In the genomic region with DNA sequence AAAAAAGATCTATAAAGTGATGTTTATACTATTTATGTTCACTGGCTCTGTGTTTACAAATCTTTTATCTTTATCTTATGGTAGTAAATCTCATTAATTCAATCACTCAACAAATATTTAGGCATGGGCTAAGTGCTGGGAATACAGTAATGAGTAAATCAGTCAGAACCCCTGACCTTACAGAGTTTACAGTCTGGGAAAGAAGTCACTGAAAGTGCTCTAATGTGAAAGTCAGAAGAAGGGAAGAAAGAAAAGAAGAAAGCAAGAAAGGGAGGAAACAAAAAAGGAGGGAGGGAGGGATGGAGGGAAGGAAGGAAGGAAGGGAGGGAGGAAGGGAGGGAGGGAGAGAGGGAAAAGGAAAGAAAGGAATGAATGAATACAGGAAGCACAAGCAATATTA, we compare ENCODE assay signal across 17 cellular contexts.
DNase-seq lines count a peak whose midpoint lies in the region; TF ChIP-seq lines count a peak whose summit lies in the region.
"Had no signal": no experiment of that assay in that cellular context is flagged by ENCODE, and none has a peak within 500 bp of the region (broad histone marks: within the 10 kb centered on the region; RNA-seq: fewer than 3 reads in every experiment).

No MANE protein-coding gene starts in this region.

- H3K27ac Mint-ChIP-seq in brain = peak overlapping the region in 1 of 5 experiments; percentile 19
- H3K27ac Mint-ChIP-seq: B cell; CD4-positive, alpha-beta T cell; HFFc6 had no signal

- peak; percentile 6 for DNase-seq in NCI-H69 (lab: John Stamatoyannopoulos, UW)
- peak; percentile 42 for DNase-seq in medulla oblongata (ENCODE audit: extremely low spot score)
- no peak for DNase-seq in WERI-Rb-1
- no peak for DNase-seq in posterior vena cava (ENCODE audit: low spot score)
- no peak for DNase-seq in hepatocyte (ENCODE audit: low spot score)
- DNase-seq: C1 segment of cervical spinal cord; Calu3; CD4-positive, alpha-beta T cell; DMS 273 treated with DMSO at 0.1 percent for 48 hours; DND-41; GDM1; HFFc6 had no signal

- H3K4me3 ChIP-seq in WERI-Rb-1 (ENCODE audit: low read depth, low read length) (no peak overlapping the region), hepatocyte (no peak overlapping the region)
- H3K4me3 ChIP-seq: HAP-1 had no signal

- intact Hi-C loops in posterior vena cava (cut with DNase I) = no loop called here

- no peaks in the 10 kb centered on the region for H3K9me3 Mint-ChIP-seq in brain
- H3K9me3 Mint-ChIP-seq: CD4-positive, alpha-beta T cell had no signal

- H4K20me1 ChIP-seq in hepatocyte (ENCODE audit: insufficient read depth, poor library complexity, severe bottlenecking) = no peaks in the 10 kb centered on the region

- H2AFZ ChIP-seq in hepatocyte = no peak overlapping the region

- no peaks in the 10 kb centered on the region for H3K4me1 ChIP-seq in hepatocyte (ENCODE audit: insufficient read depth)

- H3K36me3 ChIP-seq in WERI-Rb-1 = no peaks in the 10 kb centered on the region
- no peaks in the 10 kb centered on the region for H3K36me3 ChIP-seq in hepatocyte (replicated peaks; ENCODE audit: insufficient read depth, low read depth)
- H3K36me3 ChIP-seq: HAP-1 had no signal

- H3K27me3 Mint-ChIP-seq in brain = no peaks in the 10 kb centered on the region
- H3K27me3 Mint-ChIP-seq: B cell; CD4-positive, alpha-beta T cell had no signal

- H3K36me3 Mint-ChIP-seq in brain = no peaks in the 10 kb centered on the region

- no peaks in the 10 kb centered on the region for H3K9me2 ChIP-seq in hepatocyte (replicated peaks; ENCODE audit: insufficient read depth)

- H3K27me3 ChIP-seq in WERI-Rb-1 (ENCODE audit: insufficient read depth, low read depth, severe bottlenecking) (peaks cover 14% of the 10 kb centered on the region), hepatocyte (no peaks in the 10 kb centered on the region)

- peak overlapping the region; percentile 66 for H3K27ac ChIP-seq in temporal lobe (ENCODE audit: low read depth, low read length)
- H3K27ac ChIP-seq in WERI-Rb-1 = no peak overlapping the region
- no peak overlapping the region for H3K27ac ChIP-seq in hepatocyte
- H3K27ac ChIP-seq: HL-60 had no signal

- peak overlapping the region in 4 of 5 experiments; percentile 7 to 61 (median 20) for H3K4me3 Mint-ChIP-seq in brain
- H3K4me3 Mint-ChIP-seq: B cell; CD4-positive, alpha-beta T cell; HFFc6 had no signal

- H3K79me2 ChIP-seq in hepatocyte = no peaks in the 10 kb centered on the region

- no peak for TF ChIP-seq CTCF in brain (conservative IDR thresholded peaks at IDR 0.05)
- TF ChIP-seq CTCF in WERI-Rb-1 (IDR thresholded peaks at IDR 0.05; ENCODE audit: low read depth, low read length) = no peak
- no peak for TF ChIP-seq CTCF in hepatocyte (IDR thresholded peaks at IDR 0.05; ENCODE audit: poor library complexity)

- H3K9me3 ChIP-seq in WERI-Rb-1 (ENCODE audit: severe bottlenecking) (no peaks in the 10 kb centered on the region), hepatocyte (ENCODE audit: low read depth) (no peaks in the 10 kb centered on the region)
- H3K9me3 ChIP-seq: HAP-1 had no signal

- H3K4me2 ChIP-seq in hepatocyte = no peak overlapping the region

- H3K4me1 Mint-ChIP-seq in brain = peaks cover 77% of the 10 kb centered on the region
- H3K4me1 Mint-ChIP-seq: B cell had no signal

Comparison
In these comparisons a context has a peak if more than half of its experiments do, and no peak if none do; other contexts are left out.
1. DNase-seq: peak in NCI-H69 (single experiment) and medulla oblongata (single experiment); none in WERI-Rb-1 (single experiment), posterior vena cava (single experiment) and hepatocyte (single experiment).